ENCODE assay signal across 21 cellular contexts in the genomic region with DNA sequence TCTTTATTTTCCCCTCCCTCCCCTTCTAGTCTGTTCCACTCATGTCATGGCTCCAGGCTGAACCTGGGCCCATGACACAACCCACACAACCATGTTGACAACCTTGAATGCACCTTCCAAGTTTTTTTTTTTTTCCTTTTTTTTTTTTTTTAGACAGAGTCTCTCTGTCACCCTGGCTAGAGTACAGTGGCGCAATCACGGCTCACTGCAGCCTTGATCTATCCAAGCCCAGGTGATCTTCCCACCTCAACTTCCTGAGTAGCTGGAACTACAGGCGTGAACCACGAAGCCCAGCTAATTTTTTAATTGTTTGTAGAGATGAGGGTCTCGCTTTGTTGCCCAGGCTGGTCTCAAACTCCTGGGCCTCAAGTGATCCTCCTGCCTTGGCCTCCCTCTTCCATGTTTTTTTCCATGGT. TPM values are rescaled to one million over a fixed set of nuclear protein-coding genes. Genes with fewer than 3 reads are reported as not detected.
DNase-seq lines count a peak whose midpoint lies in the region; ATAC-seq, FAIRE-seq and TF ChIP-seq lines count a peak whose summit lies in the region.
"Had no signal": no experiment of that assay in that cellular context is flagged by ENCODE, and none has a peak within 500 bp of the region (broad histone marks: within the 10 kb centered on the region; RNA-seq: fewer than 3 reads in every experiment).

No MANE protein-coding gene starts in this region.

- TF ChIP-seq CTCF in DND-41 (IDR thresholded peaks at IDR 0.05; ENCODE audit: borderline replicate concordance, extremely low read depth, low read length, poor library complexity, severe bottlenecking) (no peak), adrenal gland (IDR thresholded peaks at IDR 0.05) (no peak), HepG2 (CRISPR knock-in tag; IDR thresholded peaks at IDR 0.05) (no peak), pancreas (IDR thresholded peaks at IDR 0.05) (no peak)

- H3K79me2 ChIP-seq in DND-41 (ENCODE audit: insufficient read depth, low read length) (no peaks in the 10 kb centered on the region), HepG2 (ENCODE audit: insufficient read depth, low read length) (peaks cover 34% of the 10 kb centered on the region)

- H3K4me2 ChIP-seq in DND-41 (ENCODE audit: insufficient read depth, low read length) (no peak overlapping the region), HepG2 (ENCODE audit: low read depth, low read length) (peak overlapping the region; percentile 96)
- H3K4me2 ChIP-seq: A549, GM23338 had no signal

- FAIRE-seq in HepG2 (lab: Jason Lieb, UNC) (peak; percentile 86), pancreas (lab: Jason Lieb, UNC) (no peak)
- FAIRE-seq: A549, D721Med, GM12892, GM19239 had no signal

- no peaks in the 10 kb centered on the region for H3K27me3 ChIP-seq in DND-41 (ENCODE audit: insufficient read depth, low read length, poor library complexity)
- H3K27me3 ChIP-seq in adrenal gland = no peaks in the 10 kb centered on the region
- H3K27me3 ChIP-seq in HepG2 (ENCODE audit: control insufficient read depth in 1 of 2, insufficient read depth in 2 of 2, low read length in 2 of 2) = no peaks in the 10 kb centered on the region; a peak in 1 of 5 replicates
- H3K27me3 ChIP-seq in pancreas = no peaks in the 10 kb centered on the region

- POLR2A ChIA-PET in HepG2 (lab: Yijun Ruan, JAX) = interaction anchor here (0.7 to 8.3 kb wide), 9 partner anchors 8 to 100 kb away, joined by 3 to 220 read pairs (median 36); a partner anchor contains a TSS

- H3K4me1 ChIP-seq in DND-41 (ENCODE audit: insufficient read depth, low read length) (no peaks in the 10 kb centered on the region), adrenal gland (replicated peaks in 1 of 2) (peaks cover 0 to 18% of the 10 kb centered on the region in 2 donors), HepG2 (ENCODE audit: insufficient read depth, low read length) (peaks cover 91% of the 10 kb centered on the region), pancreas (peaks cover 0 to 7% (median 0%) of the 10 kb centered on the region in 3 donors)

- H3K9me3 ChIP-seq in DND-41 (ENCODE audit: insufficient read depth, low read length, severe bottlenecking) (no peaks in the 10 kb centered on the region), adrenal gland (replicated peaks in 1 of 3) (no peaks in the 10 kb centered on the region), HepG2 (ENCODE audit: low read length) (no peaks in the 10 kb centered on the region), pancreas (no peaks in the 10 kb centered on the region)
- H3K9me3 ChIP-seq: A549, Caco-2 had no signal

- no peak overlapping the region for H3K27ac ChIP-seq in DND-41 (ENCODE audit: low read length)
- H3K27ac ChIP-seq in adrenal gland = peak overlapping the region in 1 of 5 donors; percentile 48
- H3K27ac ChIP-seq in HepG2 (ENCODE audit: extremely low read length, insufficient read depth, low read length) = peak overlapping the region; percentile 86
- peak overlapping the region in 1 of 4 donors; percentile 5 for H3K27ac ChIP-seq in pancreas
- H3K27ac ChIP-seq: 22Rv1, C4-2B had no signal

- in situ Hi-C loops in HepG2 (cut with HindIII; ENCODE audit: extremely low pct_ligation_motif_present, low pct_unique_long_range_greater_than_20kb) = no loop called here

- no TSS peak for BruUV-seq in HepG2 (replicated peaks; lab: Mats Ljungman, UMichigan)

- H3K4me3 ChIP-seq in DND-41 (ENCODE audit: low read depth in 1 of 2, low read length in 2 of 2) = no peak overlapping the region
- no peak overlapping the region for H3K4me3 ChIP-seq in adrenal gland
- peak overlapping the region in 2 of 3 experiments; percentile 38 to 70; a peak in 2 of 6 replicates for H3K4me3 ChIP-seq in HepG2 (replicated peaks in 1 of 3; ENCODE audit: insufficient read depth in 1 of 3, low read depth in 2 of 3, low read length in 3 of 3)
- no peak overlapping the region for H3K4me3 ChIP-seq in pancreas
- H3K4me3 ChIP-seq: A549, GM23338 had no signal

- WGBS in adrenal gland, 4 donors = 52 to 60% (median 56%) methylated on average over 5 of the region's 5 CpGs
- WGBS in HepG2 (ENCODE audit: low lambda C conversion rate) = 6% methylated on average over 5 of the region's 5 CpGs
- WGBS in pancreas, 2 donors = 62 to 65% methylated on average over 5 of the region's 5 CpGs

- intact Hi-C loops in adrenal gland (cut with DNase I) = no loop called here
- intact Hi-C loops in HepG2 (cut with micrococcal nuclease; ENCODE audit: unreplicated experiment) = loop anchor here (10.0 kb wide), 1 partner anchor 168 kb away; a partner anchor contains a TSS
- intact Hi-C loops in pancreas (cut with DNase I) = no loop called here
- intact Hi-C loops in Right ventricle myocardium superior (cut with DNase I) = no loop called here

- TF ChIP-seq EP300 in HepG2 (IDR thresholded peaks at IDR 0.05; ENCODE audit: low read depth in 2 of 2, low read length in 2 of 2) = peak; percentile 88 to 91
- no peak; the same call in 1 of the 2 replicates for TF ChIP-seq EP300 in HepG2 (CRISPR knock-in tag; IDR thresholded peaks at IDR 0.05; ENCODE audit: borderline replicate concordance)

- H4K20me1 ChIP-seq in DND-41 (ENCODE audit: insufficient read depth, low read length) = no peaks in the 10 kb centered on the region
- no peaks in the 10 kb centered on the region for H4K20me1 ChIP-seq in HepG2 (ENCODE audit: insufficient read depth, low read length)

- ATAC-seq in DND-41 (ENCODE audit: insufficient read depth, low read depth) (no peak; the same call in 2 of the 3 replicates), HepG2 (peak; percentile 20), pancreas (peak; percentile 57 to 89 (median 66)), GM18505 (IDR thresholded peaks at IDR 0.05; ENCODE audit: unreplicated experiment) (no peak), Right ventricle myocardium superior (ENCODE audit: poor library complexity) (no peak)
- ATAC-seq: HCT116 had no signal

- no peak for TF ChIP-seq POLR2A in adrenal gland (IDR thresholded peaks at IDR 0.05)
- TF ChIP-seq POLR2A in HepG2 (IDR thresholded peaks at IDR 0.05; ENCODE audit: insufficient read depth in 1 of 2, low read depth in 2 of 2, low read length in 2 of 2) = no peak
- no peak for TF ChIP-seq POLR2A in GM18505 (IDR thresholded peaks at IDR 0.05; ENCODE audit: borderline replicate concordance, extremely low read depth, insufficient read depth, insufficient read length)

- H2AFZ ChIP-seq in DND-41 (ENCODE audit: low read depth, low read length) (no peak overlapping the region), HepG2 (ENCODE audit: low read length) (no peak overlapping the region)

- TF ChIP-seq RAD21 in HepG2 (CRISPR knock-in tag; IDR thresholded peaks at IDR 0.05) = no peak

- H3K36me3 ChIP-seq in DND-41 (ENCODE audit: insufficient read depth, low read length) (no peaks in the 10 kb centered on the region), adrenal gland (replicated peaks in 1 of 2) (no peaks in the 10 kb centered on the region), HepG2 (replicated peaks in 1 of 2; ENCODE audit: control insufficient read depth in 1 of 2, insufficient read depth in 2 of 2, low read length in 2 of 2) (no peaks in the 10 kb centered on the region; a peak in 1 of 5 replicates), pancreas (no peaks in the 10 kb centered on the region)

- CTCF ChIA-PET in HepG2 (lab: Yijun Ruan, JAX; ENCODE audit: low intra/inter-chr PET ratio, low total read pairs) = no interaction called here

- H3K9ac ChIP-seq in DND-41 (ENCODE audit: low read depth, low read length) (no peak overlapping the region), HepG2 (ENCODE audit: insufficient read depth, low read depth, low read length) (peak overlapping the region; percentile 79)

- peak; percentile 14 for DNase-seq in DND-41
- DNase-seq in adrenal gland = peak; percentile 28 to 74 (median 67)
- peak; percentile 95 for DNase-seq in HepG2 (ENCODE audit: low spot score)
- peak in 2 of 6 donors; percentile 36 for DNase-seq in pancreas
- DNase-seq in Right ventricle myocardium superior = no peak
- no peak for DNase-seq in occipital lobe (lab: John Stamatoyannopoulos, UW)
- DNase-seq: AML-193; Caco-2; CD4-positive, alpha-beta T cell; GDM1; H7; HFFc6 had no signal

RNA-seq across cellular contexts. Expression of a gene that starts 21.9 kb away (rescaled TPM):
- 10 to 100 TPM; 23.9 to 46.6 (median 28.7) TPM for total RNA-seq in adrenal gland
- 10 to 100 TPM in 1 of 3 donors, 1 to 10 TPM in 2; 5.0 to 23.0 (median 7.6) TPM for polyA plus RNA-seq in adrenal gland
- total RNA-seq in HepG2 (2016; rRNA removed; fragmentation: Illumina TruSeq; extraction: Trizol) = 119 and 174 TPM in 2 replicates
- 13.0 and 13.5 TPM in 2 replicates for total RNA-seq in HepG2 (2016; cell fraction: cytosol; rRNA removed; fragmentation: Illumina TruSeq; extraction: Trizol; ENCODE audit: low read depth)
- 112 and 164 TPM in 2 replicates for total RNA-seq in HepG2 (2016; cell fraction: insoluble cytoplasmic fraction; rRNA removed; fragmentation: Illumina TruSeq; extraction: Trizol)
- total RNA-seq in HepG2 (2016; cell fraction: membrane; rRNA removed; fragmentation: Illumina TruSeq; extraction: Trizol) = 35.2 and 39.5 TPM in 2 replicates
- 134 and 149 TPM in 2 replicates for total RNA-seq in HepG2 (2016; cell fraction: nucleus; rRNA removed; fragmentation: Illumina TruSeq; extraction: Trizol)
- polyA plus RNA-seq in HepG2 (2011; rRNA removed) = 31.9 and 38.1 TPM in 2 replicates
- 14.6 and 24.9 TPM in 2 replicates for polyA plus RNA-seq in HepG2 (2011; cell fraction: cytosol; rRNA removed)
- polyA plus RNA-seq in HepG2 (2011; cell fraction: nucleus; rRNA removed) = 19.3 and 29.4 TPM in 2 replicates
- polyA plus RNA-seq in HepG2 (2012) = 62.4 and 98.0 TPM in 2 replicates
- 1.6 and 1.8 TPM in 2 replicates for polyA plus RNA-seq in HepG2 (2016; cell fraction: cytosol; fragmentation: Illumina TruSeq; extraction: Trizol; ENCODE audit: low read depth)
- 87.7 and 90.4 TPM in 2 replicates for polyA plus RNA-seq in HepG2 (2016; cell fraction: insoluble cytoplasmic fraction; fragmentation: Illumina TruSeq; extraction: Trizol; ENCODE audit: low read depth)
- polyA plus RNA-seq in HepG2 (2016; cell fraction: membrane; fragmentation: Illumina TruSeq; extraction: Trizol; ENCODE audit: low read depth) = 6.9 and 8.4 TPM in 2 replicates
- polyA plus RNA-seq in HepG2 (2016; cell fraction: nucleus; fragmentation: Illumina TruSeq; extraction: Trizol; ENCODE audit: insufficient read depth, low read depth) = 77.5 and 87.9 TPM in 2 replicates
- 17.3 and 25.8 TPM in 2 replicates for polyA minus RNA-seq in HepG2 (2011; rRNA and poly(A)+ RNA removed; ENCODE audit: low replicate concordance)
- polyA minus RNA-seq in HepG2 (2011; cell fraction: cytosol; rRNA and poly(A)+ RNA removed) = 82.6 and 95.3 TPM in 2 replicates
- polyA minus RNA-seq in HepG2 (2011; cell fraction: nucleus; rRNA and poly(A)+ RNA removed) = 275 and 284 TPM in 2 replicates
- 10 to 100 TPM; 11.0 to 21.5 (median 14.0) TPM for total RNA-seq in pancreas
- 1 to 10 TPM; 3.5 to 6.3 TPM for polyA plus RNA-seq in pancreas
- total RNA-seq in Right ventricle myocardium superior = 31.5 TPM
- 68.2 TPM for total RNA-seq in occipital lobe

Comparison
In these comparisons a context has a peak if more than half of its experiments do, and no peak if none do; other contexts are left out.
1. ATAC-seq: peak in HepG2 (single experiment) and pancreas (4 of 4); none in DND-41 (single experiment), GM18505 (single experiment) and Right ventricle myocardium superior (single experiment).
2. DNase-seq: peak in DND-41 (single experiment), adrenal gland (7 of 7) and HepG2 (single experiment); none in Right ventricle myocardium superior (single experiment) and occipital lobe (single experiment).
3. H3K4me3 ChIP-seq: peak in HepG2 (2 of 3); none in DND-41 (0 of 2), adrenal gland (0 of 4) and pancreas (0 of 4).